In genomic region chr4:69642961-69643360, GRCh38 we compare ENCODE assay signal across 25 cellular contexts. TPM values are rescaled to one million over a fixed set of nuclear protein-coding genes. Genes with fewer than 3 reads are reported as not detected.
"Had no signal": no experiment of that assay in that cellular context is flagged by ENCODE, and none has a peak within 500 bp of the region (broad histone marks: within the 10 kb centered on the region; RNA-seq: fewer than 3 reads in every experiment).

No MANE protein-coding gene starts in this region.

- H3K4me1 ChIP-seq: SJCRH30 had no signal

- H3K4me3 ChIP-seq: SJCRH30 had no signal

- H3K27ac ChIP-seq: RWPE1, SJCRH30 had no signal

- H3K27me3 ChIP-seq: SJCRH30 had no signal

- ATAC-seq: Panc1, PC-3, SK-N-SH treated with all-trans-retinoic acid at 6 μM for 48 hours had no signal

- DNase-seq: KBM-7; MV-4-11; NCI-H1048; NCI-H1105; NCI-H1417; NCI-H1694; NCI-H187 treated with DMSO at 0.1 percent for 48 hours; NCI-H2081; NCI-H2107; NCI-H2227 treated with DMSO at 0.1 percent for 48 hours; NCI-H524; NCI-H526 treated with DMSO at 0.1 percent for 48 hours; NCI-H748 treated with DMSO at 0.1 percent for 48 hours; NK-92 treated with Interleukin-12 subunit alpha and Interleukin-12 subunit beta, amount 100 ng/mL, for 24 hours; PC-3; SHP77; SJCRH30 had no signal

- H3K9me3 ChIP-seq: SJCRH30 had no signal

- H3K36me3 ChIP-seq: SJCRH30 had no signal

RNA-seq across cellular contexts. Expression of gene UGT2A2, which starts 3.5 kb away (rescaled TPM):
- total RNA-seq: HT-29, LHCN-M2, MCF 10A, NCI-H460, OCI-LY7, PC-3, SJCRH30 had no signal

RNA-seq across cellular contexts. Expression of gene UGT2A1, which starts 10.1 kb away (rescaled TPM):
- total RNA-seq: HT-29, LHCN-M2, MCF 10A, NCI-H460, OCI-LY7, PC-3, SJCRH30 had no signal
